8 cellular contexts compared by ENCODE assay signal in genomic region chr4:122921971-122922876, GRCh38. TPM values are rescaled to one million over a fixed set of nuclear protein-coding genes. Genes with fewer than 3 reads are reported as not detected.
A peak's percentile ranks its signal among the peaks of the same experiment; 100 is the strongest.
DNase-seq lines count a peak whose midpoint lies in the region; ATAC-seq, FAIRE-seq and TF ChIP-seq lines count a peak whose summit lies in the region.

A gene with protein sequence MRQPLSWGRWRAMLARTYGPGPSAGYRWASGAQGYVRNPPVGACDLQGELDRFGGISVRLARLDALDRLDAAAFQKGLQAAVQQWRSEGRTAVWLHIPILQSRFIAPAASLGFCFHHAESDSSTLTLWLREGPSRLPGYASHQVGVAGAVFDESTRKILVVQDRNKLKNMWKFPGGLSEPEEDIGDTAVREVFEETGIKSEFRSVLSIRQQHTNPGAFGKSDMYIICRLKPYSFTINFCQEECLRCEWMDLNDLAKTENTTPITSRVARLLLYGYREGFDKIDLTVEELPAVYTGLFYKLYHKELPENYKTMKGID (minus strand): TSS chr4:122922597. CDS start chr4:122922572, 25 bp downstream.

- H3K27ac ChIP-seq in HepG2 (ENCODE audit: extremely low read length, insufficient read depth, low read length): peak within 1 kb of the TSS; percentile 89

- POLR2A ChIA-PET in HepG2 (lab: Yijun Ruan, JAX): interaction anchor here (1.0 to 1.8 kb wide), 7 partner anchors 9 to 633 kb away, joined by 3 to 7 read pairs (median 4); partner anchors contain the start of gene BBS12

- intact Hi-C loops in dendritic cell treated with granulocyte-macrophage colony-stimulating factor and Interleukin-4, amounts not matched to agents 40 ng/mL and 50 ng/mL, for 4 days (cut with micrococcal nuclease): no loop called here
- intact Hi-C loops in HepG2 (cut with micrococcal nuclease; ENCODE audit: unreplicated experiment): loop anchor here (2.0 to 10.0 kb wide), 5 partner anchors 175 to 1343 kb away; partner anchors contain the start of genes BBS12 and CCNA2

- H2AFZ ChIP-seq in HepG2 (ENCODE audit: low read length): peak within 1 kb of the TSS; percentile 97

- no peaks in the 10 kb centered on the region for H4K20me1 ChIP-seq in HepG2 (ENCODE audit: insufficient read depth, low read length)

- H3K27ac Mint-ChIP-seq in dendritic cell treated with granulocyte-macrophage colony-stimulating factor and Interleukin-4, amounts not matched to agents 40 ng/mL and 50 ng/mL, for 4 days: peak within 1 kb of the TSS; percentile 93

- H3K27me3 Mint-ChIP-seq in dendritic cell treated with granulocyte-macrophage colony-stimulating factor and Interleukin-4, amounts not matched to agents 40 ng/mL and 50 ng/mL, for 4 days: no peaks in the 10 kb centered on the region

- H3K4me1 ChIP-seq in HepG2 (ENCODE audit: insufficient read depth, low read length): peaks cover 42% of the 10 kb centered on the region

- TF ChIP-seq POLR2A in HepG2 (IDR thresholded peaks at IDR 0.05; ENCODE audit: insufficient read depth in 1 of 2, low read depth in 2 of 2, low read length in 2 of 2): peak; percentile 77 to 83

- peak within 1 kb of the TSS; percentile 73 for H3K9ac ChIP-seq in HepG2 (ENCODE audit: insufficient read depth, low read depth, low read length)

- H3K36me3 ChIP-seq in HepG2 (replicated peaks in 1 of 2; ENCODE audit: control insufficient read depth in 1 of 2, insufficient read depth in 2 of 2, low read length in 2 of 2): no peaks in the 10 kb centered on the region

- peak; percentile 16; the same call in 1 of the 2 replicates for TF ChIP-seq RAD21 in HepG2 (CRISPR knock-in tag; IDR thresholded peaks at IDR 0.05)

- in situ Hi-C loops in HepG2 (cut with HindIII; ENCODE audit: extremely low pct_ligation_motif_present, low pct_unique_long_range_greater_than_20kb): loop anchor here (5.0 kb wide), 1 partner anchor 165 kb away; no protein-coding TSS in a partner anchor

- peaks cover 40% of the 10 kb centered on the region for H3K79me2 ChIP-seq in HepG2 (ENCODE audit: insufficient read depth, low read length)

- BruUV-seq in HepG2 (replicated peaks; lab: Mats Ljungman, UMichigan): no TSS peak

- TF ChIP-seq CTCF in AG10803 (conservative IDR thresholded peaks at IDR 0.05; ENCODE audit: low read length) (no peak), HepG2 (CRISPR knock-in tag; IDR thresholded peaks at IDR 0.05) (peak; percentile 15; the same call in 1 of the 2 replicates)

- ATAC-seq in GM18861 (IDR thresholded peaks at IDR 0.05; ENCODE audit: unreplicated experiment) (peak; percentile 56), HG03045 (IDR thresholded peaks at IDR 0.05; ENCODE audit: unreplicated experiment) (peak; percentile 72), HepG2 (peak; percentile 91)

- under 1% methylated on average over 13 of the region's 63 CpGs for WGBS in HepG2 (ENCODE audit: low lambda C conversion rate)

- FAIRE-seq in HepG2 (lab: Jason Lieb, UNC): no peak

- DNase-seq in AG10803 (ENCODE audit: low read depth): peak; percentile 69
- peak; percentile 39 for DNase-seq in NCI-H226
- peak; percentile 58 for DNase-seq in activated CD4-positive, alpha-beta T cell treated with anti-CD3 and anti-CD28 coated beads for 48 hours
- peak; percentile 51 for DNase-seq in HepG2 (ENCODE audit: low spot score)
- DNase-seq in stimulated activated CD4-positive, alpha-beta T cell treated with anti-CD3 and anti-CD28 coated beads, Interleukin-4, amount 100 ng/mL, for 48 hours (ENCODE audit: low read depth in 2 of 2): peak; percentile 23 to 25

- H3K4me1 Mint-ChIP-seq in dendritic cell treated with granulocyte-macrophage colony-stimulating factor and Interleukin-4, amounts not matched to agents 40 ng/mL and 50 ng/mL, for 4 days (ENCODE audit: low read depth): no peaks in the 10 kb centered on the region

- peak within 1 kb of the TSS; percentile 78 for H3K4me2 ChIP-seq in HepG2 (ENCODE audit: low read depth, low read length)

- no peaks in the 10 kb centered on the region for H3K9me3 ChIP-seq in HepG2 (ENCODE audit: low read length)

- CTCF ChIA-PET in HepG2 (lab: Yijun Ruan, JAX; ENCODE audit: low intra/inter-chr PET ratio, low total read pairs): no interaction called here

- H3K4me3 Mint-ChIP-seq in dendritic cell treated with granulocyte-macrophage colony-stimulating factor and Interleukin-4, amounts not matched to agents 40 ng/mL and 50 ng/mL, for 4 days: peak within 1 kb of the TSS; percentile 87

- no peaks in the 10 kb centered on the region for H3K9me3 Mint-ChIP-seq in dendritic cell treated with granulocyte-macrophage colony-stimulating factor and Interleukin-4, amounts not matched to agents 40 ng/mL and 50 ng/mL, for 4 days

- peaks cover 14% of the 10 kb centered on the region for H3K36me3 Mint-ChIP-seq in dendritic cell treated with granulocyte-macrophage colony-stimulating factor and Interleukin-4, amounts not matched to agents 40 ng/mL and 50 ng/mL, for 4 days (ENCODE audit: low read depth)

- H3K4me3 ChIP-seq in AG10803 (ENCODE audit: low read length) (peak within 1 kb of the TSS; percentile 84), HepG2 (replicated peaks in 1 of 3; ENCODE audit: insufficient read depth in 1 of 3, low read depth in 2 of 3, low read length in 3 of 3) (peak within 1 kb of the TSS; percentile 89 to 95 (median 92))

- H3K27me3 ChIP-seq in HepG2 (ENCODE audit: control insufficient read depth in 1 of 2, insufficient read depth in 2 of 2, low read length in 2 of 2): no peaks in the 10 kb centered on the region; a peak in 1 of 5 replicates

- TF ChIP-seq EP300 in HepG2 (IDR thresholded peaks at IDR 0.05; ENCODE audit: low read depth in 2 of 2, low read length in 2 of 2) (no peak), HepG2 (CRISPR knock-in tag; IDR thresholded peaks at IDR 0.05; ENCODE audit: borderline replicate concordance) (no peak)

TF ChIP-seq in HepG2, 621 proteins besides CTCF, POLR2A, EP300 and RAD21 (continues in another document):
- TF ChIP-seq, protein P1, sequence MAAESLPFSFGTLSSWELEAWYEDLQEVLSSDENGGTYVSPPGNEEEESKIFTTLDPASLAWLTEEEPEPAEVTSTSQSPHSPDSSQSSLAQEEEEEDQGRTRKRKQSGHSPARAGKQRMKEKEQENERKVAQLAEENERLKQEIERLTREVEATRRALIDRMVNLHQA (CRISPR knock-in tag; IDR thresholded peaks at IDR 0.05): no peak
- no peak for TF ChIP-seq NCOA5 (CRISPR knock-in tag; IDR thresholded peaks at IDR 0.05)
- TF ChIP-seq THAP9 (CRISPR knock-in tag; IDR thresholded peaks at IDR 0.05; ENCODE audit: borderline replicate concordance): peak; percentile 52; the same call in 1 of the 2 replicates
- TF ChIP-seq PCBP1 (IDR thresholded peaks at IDR 0.05; ENCODE audit: borderline replicate concordance, low read depth, low read length): no peak
- TF ChIP-seq ZBTB7A (CRISPR knock-in tag; IDR thresholded peaks at IDR 0.05): no peak
- TF ChIP-seq RARG (CRISPR knock-in tag; IDR thresholded peaks at IDR 0.05; ENCODE audit: low read depth): 0 out of 2 replicates have a peak, but pooled peaks have one; percentile 3

RNA-seq across cellular contexts. Expression of the gene that starts here (rescaled TPM):
- 8.3 and 10.6 TPM in 2 replicates for total RNA-seq in HepG2 (2016; rRNA removed; fragmentation: Illumina TruSeq; extraction: Trizol)
- total RNA-seq in HepG2 (2016; cell fraction: cytosol; rRNA removed; fragmentation: Illumina TruSeq; extraction: Trizol; ENCODE audit: low read depth): 2.7 and 3.7 TPM in 2 replicates
- 9.4 and 10.9 TPM in 2 replicates for total RNA-seq in HepG2 (2016; cell fraction: insoluble cytoplasmic fraction; rRNA removed; fragmentation: Illumina TruSeq; extraction: Trizol)
- total RNA-seq in HepG2 (2016; cell fraction: membrane; rRNA removed; fragmentation: Illumina TruSeq; extraction: Trizol): 3.9 and 5.7 TPM in 2 replicates
- 6.4 and 8.3 TPM in 2 replicates for total RNA-seq in HepG2 (2016; cell fraction: nucleus; rRNA removed; fragmentation: Illumina TruSeq; extraction: Trizol)
- polyA plus RNA-seq in HepG2 (2011; rRNA removed): 4.5 and 4.8 TPM in 2 replicates
- 3.8 and 3.9 TPM in 2 replicates for polyA plus RNA-seq in HepG2 (2011; cell fraction: cytosol; rRNA removed)
- polyA plus RNA-seq in HepG2 (2011; cell fraction: nucleus; rRNA removed): 2.5 and 3.9 TPM in 2 replicates
- 4.0 and 5.9 TPM in 2 replicates for polyA plus RNA-seq in HepG2 (2012)
- polyA plus RNA-seq in HepG2 (2016; cell fraction: cytosol; fragmentation: Illumina TruSeq; extraction: Trizol; ENCODE audit: low read depth): 1.6 and 2.1 TPM in 2 replicates
- 13.8 and 15.6 TPM in 2 replicates for polyA plus RNA-seq in HepG2 (2016; cell fraction: insoluble cytoplasmic fraction; fragmentation: Illumina TruSeq; extraction: Trizol; ENCODE audit: low read depth)
- polyA plus RNA-seq in HepG2 (2016; cell fraction: membrane; fragmentation: Illumina TruSeq; extraction: Trizol; ENCODE audit: low read depth): 2.3 and 3.2 TPM in 2 replicates
- 9.6 and 10.3 TPM in 2 replicates for polyA plus RNA-seq in HepG2 (2016; cell fraction: nucleus; fragmentation: Illumina TruSeq; extraction: Trizol; ENCODE audit: insufficient read depth, low read depth)
- 3.1 and 3.8 TPM in 2 replicates for polyA minus RNA-seq in HepG2 (2011; rRNA and poly(A)+ RNA removed; ENCODE audit: low replicate concordance)
- polyA minus RNA-seq in HepG2 (2011; cell fraction: cytosol; rRNA and poly(A)+ RNA removed): 1.4 and 1.6 TPM in 2 replicates
- polyA minus RNA-seq in HepG2 (2011; cell fraction: nucleus; rRNA and poly(A)+ RNA removed): 9.7 TPM in 2 replicates

Comparison
In these comparisons a context has a peak if more than half of its experiments do, and no peak if none do; other contexts are left out.
1. Peak in every context shown above with its lines: DNase-seq, ATAC-seq, H3K4me3 ChIP-seq and H3K27ac ChIP-seq.